In the genomic region with DNA sequence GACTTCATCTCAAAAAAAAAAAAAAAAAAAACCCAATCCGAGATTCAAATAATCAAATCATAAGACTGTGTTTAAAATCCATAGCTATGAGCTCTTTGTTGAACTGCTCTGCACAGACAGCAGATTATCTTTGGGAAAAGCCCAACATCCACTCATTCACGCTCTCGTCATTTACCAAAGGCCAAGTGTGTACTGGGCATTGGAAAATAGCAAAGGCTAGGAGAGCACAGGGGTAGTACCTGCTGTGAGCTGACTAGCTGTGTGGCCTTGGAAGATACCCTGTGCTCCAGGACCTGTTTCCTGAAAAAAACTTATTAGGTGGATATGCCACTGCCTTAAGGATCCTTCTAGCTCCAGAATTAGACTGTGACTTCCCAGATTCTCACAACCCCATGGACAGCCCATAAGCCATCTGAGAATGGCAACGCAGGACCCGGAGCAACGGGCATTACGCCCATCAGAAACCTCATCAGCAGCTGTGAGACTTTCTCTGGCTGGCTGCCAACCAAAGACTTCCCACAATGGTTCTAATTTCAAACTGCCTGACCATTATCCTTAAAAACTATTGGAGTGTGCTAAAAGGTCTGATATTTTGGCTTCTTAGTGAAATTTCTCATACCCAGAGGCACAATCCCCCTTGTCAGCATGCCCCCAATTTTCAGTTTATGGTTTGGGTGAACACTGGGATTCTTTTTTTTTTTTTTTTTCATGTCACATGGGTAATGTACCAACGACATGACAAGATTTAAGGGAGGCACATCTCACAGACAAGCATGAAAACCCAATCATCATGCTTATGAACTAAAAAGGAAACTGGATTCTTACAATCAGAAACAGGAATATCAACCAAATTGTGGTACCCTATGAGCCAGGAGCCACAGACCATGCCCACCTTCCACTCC, we compare ENCODE assay signal across 8 cellular contexts. TPM values are rescaled to one million over a fixed set of nuclear protein-coding genes. Genes with fewer than 3 reads are reported as not detected.
DNase-seq lines count a peak whose midpoint lies in the region; ATAC-seq and TF ChIP-seq lines count a peak whose summit lies in the region.

No MANE protein-coding gene starts in this region.

- H3K4me1 ChIP-seq in foreskin keratinocyte: no peaks in the 10 kb centered on the region

- no peak for ATAC-seq in foreskin keratinocyte

- no peaks in the 10 kb centered on the region for H3K27me3 ChIP-seq in foreskin keratinocyte

- TF ChIP-seq CTCF in cardiac fibroblast (IDR thresholded peaks at IDR 0.05; ENCODE audit: low read depth, low read length) (no peak), foreskin keratinocyte (conservative IDR thresholded peaks at IDR 0.05) (no peak), GM20000 (IDR thresholded peaks at IDR 0.05; ENCODE audit: extremely low read depth, missing control alignments) (no peak)

- no peak overlapping the region for H3K4me3 ChIP-seq in cardiac fibroblast (replicated peaks in 1 of 2; ENCODE audit: low read depth in 2 of 2, low read length in 2 of 2)

- no peak overlapping the region for H3K27ac ChIP-seq in foreskin keratinocyte

- DNase-seq in COLO668 (lab: John Stamatoyannopoulos, UW; ENCODE audit: unreplicated experiment) (peak; percentile 76), NCI-H2029 treated with DMSO at 0.1 percent for 48 hours (lab: John Stamatoyannopoulos, UW) (peak; percentile 53), cardiac fibroblast (ENCODE audit: low read depth in 2 of 2) (peak; percentile 40 to 75), midbrain (lab: John Stamatoyannopoulos, UW) (peak; percentile 82), foreskin keratinocyte (no peak), GM20000 (ENCODE audit: low spot score) (no peak), SW480 (ENCODE audit: low spot score) (no peak)
- DNase-seq in activated effector memory CD4-positive, alpha-beta T cell treated with Interleukin-2 at 50 U/mL for 16 hours: no peak

RNA-seq across cellular contexts. Expression of gene SERINC5, which starts 16.8 kb away (rescaled TPM):
- total RNA-seq in foreskin keratinocyte: 19.1 and 21.4 TPM in 2 replicates
- polyA plus RNA-seq in foreskin keratinocyte: 2.9 and 3.9 TPM in 2 replicates

Comparison
In these comparisons a context has a peak if more than half of its experiments do, and no peak if none do; other contexts are left out.
1. DNase-seq: peak in COLO668 (single experiment), NCI-H2029 treated with DMSO at 0.1 percent for 48 hours (single experiment), cardiac fibroblast (2 of 2) and midbrain (single experiment); none in foreskin keratinocyte (0 of 2), activated effector memory CD4-positive, alpha-beta T cell treated with Interleukin-2 at 50 U/mL for 16 hours (single experiment), GM20000 (single experiment) and SW480 (single experiment).